ENCODE assay signal across 8 cellular contexts in the genomic region with DNA sequence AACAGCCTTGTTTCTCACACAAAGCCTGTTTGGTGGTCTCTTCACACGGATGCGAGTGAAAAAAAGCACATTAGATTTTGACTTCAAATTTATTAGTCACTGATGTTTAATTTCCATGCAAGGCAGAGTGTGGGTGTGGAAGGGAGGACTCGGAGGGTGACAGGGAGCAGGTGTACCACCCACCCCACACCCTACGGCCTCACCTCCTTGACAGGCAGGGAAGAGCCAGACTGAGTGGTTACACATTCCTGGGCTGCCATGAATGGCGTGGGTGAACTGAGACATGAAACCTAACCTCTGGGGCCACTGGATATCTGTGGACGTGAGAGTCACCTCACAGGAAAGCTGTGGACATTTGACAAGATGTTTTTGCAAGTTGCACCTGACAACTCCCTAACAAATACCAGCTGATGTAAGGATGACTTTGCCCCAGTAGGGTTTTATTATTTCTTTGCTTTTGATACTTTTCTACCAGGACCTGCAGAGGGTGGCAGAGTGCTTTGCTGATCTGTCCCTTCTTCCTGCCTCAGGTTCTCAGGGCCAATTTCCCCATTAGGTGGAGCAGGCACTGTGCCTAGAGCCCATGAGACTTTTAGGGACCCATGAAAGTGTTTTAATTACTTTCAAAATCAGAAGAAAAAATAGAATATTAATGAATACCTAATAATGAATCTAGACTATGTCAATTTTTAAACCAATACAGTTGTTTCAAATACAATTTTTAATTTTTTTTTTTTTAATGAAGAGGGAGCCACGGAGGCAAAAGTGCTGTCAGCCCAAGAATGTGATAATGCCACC. TPM values are rescaled to one million over a fixed set of nuclear protein-coding genes. Genes with fewer than 3 reads are reported as not detected.
DNase-seq lines count a peak whose midpoint lies in the region; ATAC-seq, FAIRE-seq and TF ChIP-seq lines count a peak whose summit lies in the region.

No MANE protein-coding gene starts in this region.

- H3K4me3 ChIP-seq in SU-DHL-6 (ENCODE audit: insufficient read depth, low read length, poor library complexity, severe bottlenecking) (no peak overlapping the region), GM12878 (no peak overlapping the region)

- no peak for TF ChIP-seq POLR2A in GM12878 (IDR thresholded peaks at IDR 0.05; ENCODE audit: low read depth, low read length)

- peak; percentile 65 for ATAC-seq in GM18858 (IDR thresholded peaks at IDR 0.05; ENCODE audit: unreplicated experiment)
- ATAC-seq in GM12878 = peak; percentile 88
- no peak for ATAC-seq in HG02571 (IDR thresholded peaks at IDR 0.05; ENCODE audit: unreplicated experiment)

- TF ChIP-seq RAD21 in GM12878 (IDR thresholded peaks at IDR 0.05; ENCODE audit: insufficient read depth, low read depth, low read length) = peak; percentile 79

- H3K4me2 ChIP-seq in SU-DHL-6 (ENCODE audit: low read depth, low read length, poor library complexity, severe bottlenecking) (no peak overlapping the region), GM12878 (ENCODE audit: control insufficient read depth, insufficient read depth) (no peak overlapping the region)

- TF ChIP-seq CTCF in SU-DHL-6 (IDR thresholded peaks at IDR 0.05; ENCODE audit: insufficient read depth, low read length, poor library complexity, severe bottlenecking) (peak; percentile 64), GM12878 (IDR thresholded peaks at IDR 0.05 in 2 of 3, conservative IDR thresholded peaks at IDR 0.05 in 1 of 3; ENCODE audit: control insufficient read depth in 2 of 3, extremely low read depth in 1 of 3, insufficient read depth in 1 of 3, low read depth in 3 of 3, low read length in 3 of 3) (peak; percentile 57 to 81 (median 69); a peak in 5 of 6 replicates)

- intact Hi-C loops in GM12878 (cut with micrococcal nuclease; ENCODE audit: unreplicated experiment) = loop anchor here (1.0 to 5.0 kb wide), 3 partner anchors 137 to 687 kb away; no protein-coding TSS in a partner anchor

- H2AFZ ChIP-seq in SU-DHL-6 (ENCODE audit: low read depth, low read length, severe bottlenecking) (peak overlapping the region; percentile 29), GM12878 (ENCODE audit: control insufficient read depth, low read depth, low read length) (no peak overlapping the region)

- RAD21 ChIA-PET in GM12878 (lab: Charles Lee; ENCODE audit: unreplicated experiment) = interaction anchor here (1.0 to 4.4 kb wide), 4 partner anchors 9 to 174 kb away, joined by 3 to 19 read pairs (median 4); no protein-coding TSS in a partner anchor

- H3F3A ChIP-seq in SU-DHL-6 (ENCODE audit: insufficient read depth) = no peaks in the 10 kb centered on the region

- H3K79me2 ChIP-seq in SU-DHL-6 (ENCODE audit: insufficient read depth, low read length) = no peaks in the 10 kb centered on the region
- H3K79me2 ChIP-seq in GM12878 (ENCODE audit: control insufficient read depth, insufficient read depth, low read length) = no peaks in the 10 kb centered on the region

- no peak for TF ChIP-seq EP300 in GM12878 (IDR thresholded peaks at IDR 0.05; ENCODE audit: borderline replicate concordance in 1 of 2, control insufficient read depth in 1 of 2, low read depth in 2 of 2, low read length in 2 of 2)

- H3K36me3 ChIP-seq in SU-DHL-6 (ENCODE audit: low read length) (no peaks in the 10 kb centered on the region), GM12878 (ENCODE audit: control insufficient read depth in 2 of 2, insufficient read depth in 2 of 2, low read length in 1 of 2) (no peaks in the 10 kb centered on the region)

- BruUV-seq in GM12878 (replicated peaks; lab: Mats Ljungman, UMichigan) = no TSS peak

- FAIRE-seq in GM12878 (lab: Jason Lieb, UNC) = peak; percentile 52

- SMC1A ChIA-PET in GM12878 (lab: Charles Lee; ENCODE audit: uncharacterized antibody, unreplicated experiment) = interaction anchor here (1.2 to 6.2 kb wide), 3 partner anchors 14 to 174 kb away, joined by 3 to 46 read pairs (median 4); no protein-coding TSS in a partner anchor

- CTCF ChIA-PET in GM12878 (lab: Yijun Ruan, JAX) = interaction anchor here (0.7 to 9.9 kb wide), 5 partner anchors 30 to 175 kb away, joined by 3 to 98 read pairs (median 5); no protein-coding TSS in a partner anchor

- no peak overlapping the region for H3K27ac ChIP-seq in SU-DHL-6 (ENCODE audit: low read depth, low read length)
- H3K27ac ChIP-seq in GM12878 (ENCODE audit: control insufficient read depth, insufficient read depth) = no peak overlapping the region

- POLR2A ChIA-PET in GM12878 (lab: Charles Lee) = no interaction called here

- H3K9ac ChIP-seq in SU-DHL-6 (ENCODE audit: low read length) (no peak overlapping the region), GM12878 (ENCODE audit: control insufficient read depth, insufficient read depth, low read length) (no peak overlapping the region)

- peaks cover 18% of the 10 kb centered on the region for H3K4me1 ChIP-seq in GM12878 (ENCODE audit: control insufficient read depth, insufficient read depth, low read length)

- no peaks in the 10 kb centered on the region for H3K9me2 ChIP-seq in SU-DHL-6 (replicated peaks; ENCODE audit: insufficient read depth, low read length)

- H4K20me1 ChIP-seq in SU-DHL-6 (ENCODE audit: low read depth, low read length) = no peaks in the 10 kb centered on the region
- no peaks in the 10 kb centered on the region for H4K20me1 ChIP-seq in GM12878 (ENCODE audit: control insufficient read depth, insufficient read depth)

- in situ Hi-C loops in GM12878 (cut with MboI) = loop anchor here (5.0 kb wide), 1 partner anchor 177 kb away; no protein-coding TSS in a partner anchor

- WGBS in GM12878 (ENCODE audit: insufficient coverage, insufficient replicate concordance, low lambda C conversion rate, missing lambda C conversion rate) = 50% methylated on average over 7 of the region's 7 CpGs

- H3K27me3 ChIP-seq in SU-DHL-6 (ENCODE audit: low read length) (no peaks in the 10 kb centered on the region), GM12878 (replicated peaks in 1 of 2; ENCODE audit: control insufficient read depth in 2 of 2, insufficient read depth in 2 of 2, low read length in 1 of 2) (no peaks in the 10 kb centered on the region; a peak in 1 of 4 replicates)

- H3K9me3 ChIP-seq in SU-DHL-6 (ENCODE audit: insufficient read depth, low read length) (no peaks in the 10 kb centered on the region), GM12878 (replicated peaks; ENCODE audit: control insufficient read depth, insufficient read depth, low read length) (peaks cover 2% of the 10 kb centered on the region; the same call in 1 of the 3 replicates)

- DNase-seq in Ammon's horn (ENCODE audit: low spot score) = peak; percentile 85
- DNase-seq in HS-5 (ENCODE audit: low read depth) = peak; percentile 6
- DNase-seq in GM12878 (ENCODE audit: low read depth, low spot score) = no peak
- DNase-seq in iPS-NIHi7 (ENCODE audit: extremely low spot score) = peak; percentile 67
- DNase-seq in stimulated activated CD4-positive, alpha-beta T cell treated with anti-CD3 and anti-CD28 coated beads, Interleukin-1b, Interleukin-23, amount 100 ng/mL, for 1 hour (ENCODE audit: low read depth in 2 of 2) = peak; percentile 13 to 20

TF ChIP-seq in GM12878, 131 proteins besides CTCF, POLR2A, EP300 and RAD21 (continues in another document):
- TF ChIP-seq, protein P1, sequence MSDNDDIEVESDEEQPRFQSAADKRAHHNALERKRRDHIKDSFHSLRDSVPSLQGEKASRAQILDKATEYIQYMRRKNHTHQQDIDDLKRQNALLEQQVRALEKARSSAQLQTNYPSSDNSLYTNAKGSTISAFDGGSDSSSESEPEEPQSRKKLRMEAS (IDR thresholded peaks at IDR 0.05; ENCODE audit: low read depth, low read length) = no peak
- TF ChIP-seq, protein P2, sequence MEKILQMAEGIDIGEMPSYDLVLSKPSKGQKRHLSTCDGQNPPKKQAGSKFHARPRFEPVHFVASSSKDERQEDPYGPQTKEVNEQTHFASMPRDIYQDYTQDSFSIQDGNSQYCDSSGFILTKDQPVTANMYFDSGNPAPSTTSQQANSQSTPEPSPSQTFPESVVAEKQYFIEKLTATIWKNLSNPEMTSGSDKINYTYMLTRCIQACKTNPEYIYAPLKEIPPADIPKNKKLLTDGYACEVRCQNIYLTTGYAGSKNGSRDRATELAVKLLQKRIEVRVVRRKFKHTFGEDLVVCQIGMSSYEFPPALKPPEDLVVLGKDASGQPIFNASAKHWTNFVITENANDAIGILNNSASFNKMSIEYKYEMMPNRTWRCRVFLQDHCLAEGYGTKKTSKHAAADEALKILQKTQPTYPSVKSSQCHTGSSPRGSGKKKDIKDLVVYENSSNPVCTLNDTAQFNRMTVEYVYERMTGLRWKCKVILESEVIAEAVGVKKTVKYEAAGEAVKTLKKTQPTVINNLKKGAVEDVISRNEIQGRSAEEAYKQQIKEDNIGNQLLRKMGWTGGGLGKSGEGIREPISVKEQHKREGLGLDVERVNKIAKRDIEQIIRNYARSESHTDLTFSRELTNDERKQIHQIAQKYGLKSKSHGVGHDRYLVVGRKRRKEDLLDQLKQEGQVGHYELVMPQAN (conservative IDR thresholded peaks at IDR 0.05) = no peak
- TF ChIP-seq POLR2AphosphoS2 (IDR thresholded peaks at IDR 0.05; ENCODE audit: low read depth, low read length) (no peak), PAX8 (IDR thresholded peaks at IDR 0.05) (no peak), YY1 (IDR thresholded peaks at IDR 0.05; ENCODE audit: low read depth, low read length) (peak; percentile 44; the same call in 1 of the 2 replicates), SMC3 (IDR thresholded peaks at IDR 0.05; ENCODE audit: borderline replicate concordance, low read length) (peak; percentile 82; the same call in 1 of the 2 replicates), ZNF24 (IDR thresholded peaks at IDR 0.05) (no peak)

RNA-seq across cellular contexts. Expression of a gene that starts 58.2 kb away (rescaled TPM):
- not detected in 2 replicates for total RNA-seq in GM12878 (2013; cell fraction: nucleolus; rRNA removed)
- under 0.01 TPM in 1 of 2 replicates, not detected in the other for total RNA-seq in GM12878 (2014; rRNA removed)
- 0.04 TPM in 1 of 2 replicates, not detected in the other for total RNA-seq in GM12878 (2014; rRNA removed; fragmentation: Illumina TruSeq; extraction: Trizol)
- total RNA-seq in GM12878 (2021) = 0.08 TPM in 1 of 2 replicates, not detected in the other
- 0.12 TPM for polyA plus RNA-seq in GM12878 (2011; ENCODE audit: low read depth)
- 0.03 TPM in 1 of 2 replicates, not detected in the other for polyA plus RNA-seq in GM12878 (2011; rRNA removed)
- polyA plus RNA-seq in GM12878 (2011; cell fraction: cytosol; rRNA removed) = 0.03 and 0.07 TPM in 2 replicates
- 0.03 and 0.04 TPM in 2 replicates for polyA plus RNA-seq in GM12878 (2011; cell fraction: nucleus; rRNA removed)
- 0.10 TPM in 1 of 2 replicates, not detected in the other for polyA plus RNA-seq in GM12878 (2012)
- polyA plus RNA-seq in GM12878 (2014; fragmentation: Illumina TruSeq; extraction: Trizol) = 0.03 TPM in 1 of 2 replicates, not detected in the other
- under 1 TPM in 1 of 2 experiments, not detected in 1; 0.02 TPM for polyA plus RNA-seq in GM12878 (2014; fragmentation: Nextera tagmentation; extraction: Ambion mirVana)
- polyA plus RNA-seq in GM12878 (2014; rRNA removed) = 0.03 TPM in 1 of 2 replicates, not detected in the other
- not detected for polyA plus RNA-seq in GM12878 (2016; fragmentation: Nextera tagmentation; extraction: Ambion mirVana)
- polyA minus RNA-seq in GM12878 (2011; rRNA and poly(A)+ RNA removed) = 0.07 TPM in 1 of 2 replicates, not detected in the other
- not detected in 2 replicates for polyA minus RNA-seq in GM12878 (2011; cell fraction: cytosol; rRNA and poly(A)+ RNA removed)
- polyA minus RNA-seq in GM12878 (2011; cell fraction: nucleus; rRNA and poly(A)+ RNA removed) = not detected in 2 replicates
